8 cellular contexts compared by ENCODE assay signal in the genomic region with DNA sequence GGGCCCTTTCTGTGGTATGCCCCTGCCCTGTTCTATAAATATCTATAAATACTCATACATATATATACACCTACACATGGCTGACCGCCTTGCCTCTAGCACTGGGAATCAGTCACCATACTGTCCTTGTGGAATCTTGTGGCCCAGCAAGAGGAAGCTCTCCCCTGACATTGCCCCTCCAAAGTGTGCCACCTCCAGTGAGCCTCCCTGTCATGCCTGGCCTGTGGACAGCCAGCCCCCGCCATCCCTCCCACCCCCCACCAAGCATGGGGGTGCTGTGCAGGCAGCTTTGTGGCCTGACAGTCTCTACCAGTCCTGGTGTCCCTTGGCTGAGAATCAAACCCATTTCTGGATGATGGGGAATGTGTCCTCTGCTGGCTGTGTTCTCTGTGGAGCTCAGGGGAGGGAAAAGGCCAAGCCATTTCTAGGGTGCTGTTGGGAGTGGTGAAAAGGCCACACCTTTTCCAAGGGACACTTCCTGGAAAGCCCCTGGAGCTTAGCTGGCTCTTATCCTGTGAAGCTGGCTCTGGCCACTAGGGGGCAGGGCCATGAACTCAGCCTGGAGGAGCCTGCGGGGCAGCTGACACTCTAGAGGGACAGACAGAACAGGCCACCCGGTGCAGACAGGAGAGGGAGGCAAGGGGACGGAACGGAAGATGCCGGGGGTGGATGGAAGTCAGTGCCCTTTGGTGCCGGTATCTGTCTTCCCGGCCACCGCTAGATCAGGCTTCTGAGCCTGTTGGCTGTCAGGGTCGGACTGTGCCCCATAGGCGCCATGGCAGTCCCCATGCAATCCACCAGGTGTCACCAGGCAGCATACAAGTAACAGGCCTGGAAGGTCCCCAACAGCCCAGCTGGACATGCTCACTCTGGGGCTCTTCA.
DNase-seq lines count a peak whose midpoint lies in the region; ATAC-seq, FAIRE-seq and TF ChIP-seq lines count a peak whose summit lies in the region.
"Not testable (repeated sequence)": the region's sequence is repeated elsewhere in the genome, so short reads cannot be mapped to it uniquely, and the experiment has no call there.

No MANE protein-coding gene starts in this region.

- H3K4me2 ChIP-seq in HepG2 (ENCODE audit: low read depth, low read length), result peak overlapping the region; percentile 99
- peak overlapping the region; percentile 40 for H3K4me2 ChIP-seq in smooth muscle cell

- in situ Hi-C loops in HepG2 (cut with HindIII; ENCODE audit: extremely low pct_ligation_motif_present, low pct_unique_long_range_greater_than_20kb), result not testable (repeated sequence)

- H3K27me3 ChIP-seq in HepG2 (ENCODE audit: control insufficient read depth in 1 of 2, insufficient read depth in 2 of 2, low read length in 2 of 2); smooth muscle cell (ENCODE audit: low read depth); vagina: not testable (repeated sequence)

- ATAC-seq in HepG2, result peak; percentile 60

- H3K4me1 ChIP-seq in HepG2 (ENCODE audit: insufficient read depth, low read length); smooth muscle cell (ENCODE audit: low read depth); vagina: not testable (repeated sequence)

- TF ChIP-seq RAD21 in HepG2 (CRISPR knock-in tag; IDR thresholded peaks at IDR 0.05), result peak; percentile 40; the same call in 1 of the 2 replicates

- not testable (repeated sequence) for H3F3A ChIP-seq in smooth muscle cell (ENCODE audit: low read depth)

- CTCF ChIA-PET in HepG2 (lab: Yijun Ruan, JAX; ENCODE audit: low intra/inter-chr PET ratio, low total read pairs), result interaction anchor here (1.5 kb wide), 1 partner anchor 331 kb away, joined by 5 read pairs; no protein-coding TSS in a partner anchor

- not testable (repeated sequence) for H4K20me1 ChIP-seq in HepG2 (ENCODE audit: insufficient read depth, low read length); smooth muscle cell (ENCODE audit: low read depth)

- not testable (repeated sequence) for H3K36me3 Mint-ChIP-seq in endothelial cell (ENCODE audit: low read depth, unreplicated experiment)

- intact Hi-C loops in HepG2 (cut with micrococcal nuclease; ENCODE audit: unreplicated experiment); vagina (cut with DNase I): not testable (repeated sequence)

- peak overlapping the region; percentile 88 for H2AFZ ChIP-seq in HepG2 (ENCODE audit: low read length)
- H2AFZ ChIP-seq in smooth muscle cell (ENCODE audit: low read depth), result not testable (repeated sequence)

- TF ChIP-seq POLR2A in NB4 (IDR thresholded peaks at IDR 0.05; ENCODE audit: extremely low read depth, insufficient read length); HepG2 (IDR thresholded peaks at IDR 0.05; ENCODE audit: insufficient read depth in 1 of 2, low read depth in 2 of 2, low read length in 2 of 2); vagina (IDR thresholded peaks at IDR 0.05): not testable (repeated sequence)

- peak overlapping the region; percentile 86 for H3K4me3 Mint-ChIP-seq in endothelial cell (ENCODE audit: unreplicated experiment)

- 15% methylated on average over 6 of the region's 12 CpGs for WGBS in HepG2 (ENCODE audit: low lambda C conversion rate)
- 15% methylated on average over 12 of the region's 12 CpGs for WGBS in smooth muscle cell (ENCODE audit: low lambda C conversion rate)

- not testable (repeated sequence) for H3K9me3 ChIP-seq in SK-N-MC (ENCODE audit: low read depth, low read length); HepG2 (ENCODE audit: low read length); smooth muscle cell (replicated peaks; ENCODE audit: low read depth); vagina

- H3K4me1 Mint-ChIP-seq in endothelial cell (ENCODE audit: unreplicated experiment), result not testable (repeated sequence)

- H3K27me3 Mint-ChIP-seq in endothelial cell (ENCODE audit: unreplicated experiment), result not testable (repeated sequence)

- not testable (repeated sequence) for TF ChIP-seq EP300 in HepG2 (IDR thresholded peaks at IDR 0.05; ENCODE audit: low read depth in 2 of 2, low read length in 2 of 2); HepG2 (CRISPR knock-in tag; IDR thresholded peaks at IDR 0.05; ENCODE audit: borderline replicate concordance)

- DNase-seq in NB4 (ENCODE audit: low read depth) (peak; percentile 89), activated T-helper 1 cell treated with Interleukin-2 at 50 U/mL for 16 hours (ENCODE audit: low read depth) (peak; percentile 55), endothelial cell (ENCODE audit: low spot score) (peak; percentile 83), HepG2 (ENCODE audit: low spot score) (peak; percentile 79), smooth muscle cell (lab: John Stamatoyannopoulos, UW; ENCODE audit: unreplicated experiment) (peak; percentile 37), vagina (ENCODE audit: extremely low spot score in 2 of 2) (peak in 1 of 2 donors; percentile 84)
- DNase-seq in SK-N-MC (ENCODE audit: low read depth, low spot score), result not testable (repeated sequence)

- FAIRE-seq in HepG2 (lab: Jason Lieb, UNC), result peak; percentile 57

- BruUV-seq in HepG2 (replicated peaks; lab: Mats Ljungman, UMichigan), result not testable (repeated sequence)

- H3K27ac ChIP-seq in SK-N-MC; smooth muscle cell (ENCODE audit: low read depth); vagina: not testable (repeated sequence)
- H3K27ac ChIP-seq in HepG2 (ENCODE audit: extremely low read length, insufficient read depth, low read length), result peak overlapping the region; percentile 56

- H3K36me3 ChIP-seq in SK-N-MC (ENCODE audit: insufficient read depth, low read length); HepG2 (replicated peaks in 1 of 2; ENCODE audit: control insufficient read depth in 1 of 2, insufficient read depth in 2 of 2, low read length in 2 of 2); smooth muscle cell (ENCODE audit: low read depth); vagina: not testable (repeated sequence)

- not testable (repeated sequence) for H3K27ac Mint-ChIP-seq in endothelial cell (ENCODE audit: unreplicated experiment)

- POLR2A ChIA-PET in HepG2 (lab: Yijun Ruan, JAX), result not testable (repeated sequence)

- not testable (repeated sequence) for H3K9me3 Mint-ChIP-seq in endothelial cell (ENCODE audit: unreplicated experiment)

- peak overlapping the region; percentile 63 for H3K4me3 ChIP-seq in GM12875 (ENCODE audit: low read depth, low read length)
- peak overlapping the region; percentile 58 for H3K4me3 ChIP-seq in NB4 (ENCODE audit: low read depth, low read length)
- H3K4me3 ChIP-seq in SK-N-MC, result peak overlapping the region; percentile 58
- peak overlapping the region; percentile 48 to 79 (median 68); a peak in 5 of 6 replicates for H3K4me3 ChIP-seq in HepG2 (replicated peaks in 1 of 3; ENCODE audit: insufficient read depth in 1 of 3, low read depth in 2 of 3, low read length in 3 of 3)
- H3K4me3 ChIP-seq in smooth muscle cell, result peak overlapping the region; percentile 34
- H3K4me3 ChIP-seq in vagina, result peak overlapping the region; percentile 20 to 42

- not testable (repeated sequence) for H3K79me2 ChIP-seq in HepG2 (ENCODE audit: insufficient read depth, low read length); smooth muscle cell (ENCODE audit: low read depth)

- not testable (repeated sequence) for H3K9ac ChIP-seq in SK-N-MC (ENCODE audit: insufficient read length); smooth muscle cell (ENCODE audit: low read depth)
- H3K9ac ChIP-seq in HepG2 (ENCODE audit: insufficient read depth, low read depth, low read length), result peak overlapping the region; percentile 69

- TF ChIP-seq CTCF in GM12875 (IDR thresholded peaks at IDR 0.05; ENCODE audit: borderline replicate concordance, insufficient read depth, low read depth, low read length), result peak; percentile 65
- TF ChIP-seq CTCF in NB4 (IDR thresholded peaks at IDR 0.05; ENCODE audit: low read depth, low read length), result peak; percentile 60
- peak; percentile 88 for TF ChIP-seq CTCF in endothelial cell (IDR thresholded peaks at IDR 0.05; ENCODE audit: unreplicated experiment)
- peak; percentile 83 for TF ChIP-seq CTCF in HepG2 (CRISPR knock-in tag; IDR thresholded peaks at IDR 0.05)
- TF ChIP-seq CTCF in smooth muscle cell (IDR thresholded peaks at IDR 0.05; ENCODE audit: borderline replicate concordance, insufficient read depth, poor library complexity, severe bottlenecking), result peak; percentile 45
- TF ChIP-seq CTCF in vagina (IDR thresholded peaks at IDR 0.05), result peak; percentile 27 to 69 (median 46)

TF ChIP-seq in HepG2, 621 proteins besides CTCF, POLR2A, EP300 and RAD21 (continues in another document):
- TF ChIP-seq LCORL (IDR thresholded peaks at IDR 0.05), result not testable (repeated sequence)
- peak; percentile 44; the same call in 1 of the 2 replicates for TF ChIP-seq LCORL (CRISPR knock-in tag; IDR thresholded peaks at IDR 0.05)
- TF ChIP-seq ZNF788 (CRISPR knock-in tag; IDR thresholded peaks at IDR 0.05; ENCODE audit: borderline replicate concordance), result peak; percentile 28; the same call in 1 of the 2 replicates
- TF ChIP-seq SMC3 (IDR thresholded peaks at IDR 0.05; ENCODE audit: low read length), result peak; percentile 25; the same call in 1 of the 2 replicates
- TF ChIP-seq TAF1 (CRISPR knock-in tag; IDR thresholded peaks at IDR 0.05), result peak; percentile 22; the same call in 1 of the 2 replicates
- TF ChIP-seq, protein P1, sequence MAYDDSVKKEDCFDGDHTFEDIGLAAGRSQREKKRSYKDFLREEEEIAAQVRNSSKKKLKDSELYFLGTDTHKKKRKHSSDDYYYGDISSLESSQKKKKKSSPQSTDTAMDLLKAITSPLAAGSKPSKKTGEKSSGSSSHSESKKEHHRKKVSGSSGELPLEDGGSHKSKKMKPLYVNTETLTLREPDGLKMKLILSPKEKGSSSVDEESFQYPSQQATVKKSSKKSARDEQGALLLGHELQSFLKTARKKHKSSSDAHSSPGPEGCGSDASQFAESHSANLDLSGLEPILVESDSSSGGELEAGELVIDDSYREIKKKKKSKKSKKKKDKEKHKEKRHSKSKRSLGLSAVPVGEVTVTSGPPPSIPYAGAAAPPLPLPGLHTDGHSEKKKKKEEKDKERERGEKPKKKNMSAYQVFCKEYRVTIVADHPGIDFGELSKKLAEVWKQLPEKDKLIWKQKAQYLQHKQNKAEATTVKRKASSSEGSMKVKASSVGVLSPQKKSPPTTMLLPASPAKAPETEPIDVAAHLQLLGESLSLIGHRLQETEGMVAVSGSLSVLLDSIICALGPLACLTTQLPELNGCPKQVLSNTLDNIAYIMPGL (CRISPR knock-in tag; IDR thresholded peaks at IDR 0.05; ENCODE audit: borderline replicate concordance in 1 of 2, low read depth in 1 of 2), result peak; percentile 76 to 87
- TF ChIP-seq SALL2 (CRISPR knock-in tag; IDR thresholded peaks at IDR 0.05), result 0 out of 2 replicates have a peak, but pooled peaks have one; percentile 57
- peak; percentile 28; the same call in 1 of the 2 replicates for TF ChIP-seq ZMYM4 (CRISPR knock-in tag; IDR thresholded peaks at IDR 0.05)
